18 cellular contexts compared by ENCODE assay signal in genomic region chr12:131035268-131035681, GRCh38.
DNase-seq lines count a peak whose midpoint lies in the region; ATAC-seq, FAIRE-seq and TF ChIP-seq lines count a peak whose summit lies in the region.
"Had no signal": no experiment of that assay in that cellular context is flagged by ENCODE, and none has a peak within 500 bp of the region (broad histone marks: within the 10 kb centered on the region; RNA-seq: fewer than 3 reads in every experiment).

No MANE protein-coding gene starts in this region.

- TF ChIP-seq EP300 in HepG2 (IDR thresholded peaks at IDR 0.05; ENCODE audit: low read depth in 2 of 2, low read length in 2 of 2): no peak
- no peak for TF ChIP-seq EP300 in HepG2 (CRISPR knock-in tag; IDR thresholded peaks at IDR 0.05; ENCODE audit: borderline replicate concordance)

- H3K9ac ChIP-seq in HepG2 (ENCODE audit: insufficient read depth, low read depth, low read length) (no peak overlapping the region), PC-3 (ENCODE audit: low read length) (no peak overlapping the region), mesenchymal stem cell (ENCODE audit: low read length) (no peak overlapping the region)

- no peak for TF ChIP-seq RAD21 in HepG2 (CRISPR knock-in tag; IDR thresholded peaks at IDR 0.05)

- in situ Hi-C loops in HepG2 (cut with HindIII; ENCODE audit: extremely low pct_ligation_motif_present, low pct_unique_long_range_greater_than_20kb): no loop called here

- intact Hi-C loops in HepG2 (cut with micrococcal nuclease; ENCODE audit: unreplicated experiment) (no loop called here), right lobe of liver (cut with DNase I) (no loop called here), PC-3 (cut with micrococcal nuclease) (no loop called here), CD14-positive monocyte (cut with micrococcal nuclease) (no loop called here)

- H2BK12ac ChIP-seq in mesenchymal stem cell (ENCODE audit: low read length in 2 of 2): no peak overlapping the region

- H3K27ac ChIP-seq in HepG2 (ENCODE audit: extremely low read length, insufficient read depth, low read length) (no peak overlapping the region), right lobe of liver (no peak overlapping the region), PC-3 (ENCODE audit: low read length) (no peak overlapping the region), mesenchymal stem cell (ENCODE audit: low read length, poor library complexity, severe bottlenecking) (no peak overlapping the region)
- H3K27ac ChIP-seq: colonic mucosa, esophagus muscularis mucosa, hepatocyte, HL-60 had no signal

- POLR2A ChIA-PET in HepG2 (lab: Yijun Ruan, JAX) (no interaction called here), PC-3 (lab: Charles Lee; ENCODE audit: unreplicated experiment) (no interaction called here)

- H3K79me1 ChIP-seq in mesenchymal stem cell (replicated peaks; ENCODE audit: low read length, poor library complexity, severe bottlenecking): no peaks in the 10 kb centered on the region

- no peak for FAIRE-seq in HepG2 (lab: Jason Lieb, UNC)
- FAIRE-seq: D721Med had no signal

- DNase-seq in HepG2 (ENCODE audit: low spot score) (no peak), right lobe of liver (no peak), PC-3 (no peak), mesenchymal stem cell (no peak), ureter (ENCODE audit: low spot score) (peak; percentile 65), CD14-positive monocyte (ENCODE audit: low spot score) (no peak)
- DNase-seq in activated T-cell treated with anti-CD3 and anti-CD28 coated beads, Interleukin-2, amount 50 U/mL, for 24 hours: no peak
- DNase-seq in activated effector memory CD4-positive, alpha-beta T cell treated with anti-CD3 and anti-CD28 coated beads, Interleukin-2, amount 50 U/mL, for 16 hours: no peak
- DNase-seq: colonic mucosa, Kasumi-1, left cardiac atrium, NCI-H526 treated with DMSO at 0.1 percent for 48 hours, stomach had no signal

- H2AK5ac ChIP-seq in mesenchymal stem cell (ENCODE audit: low read length, severe bottlenecking): no peak overlapping the region

- H3K27ac Mint-ChIP-seq in activated T-cell treated with anti-CD3 and anti-CD28 coated beads, Interleukin-2, amount 50 U/mL, for 24 hours: no peak overlapping the region
- no peak overlapping the region for H3K27ac Mint-ChIP-seq in CD14-positive monocyte
- H3K27ac Mint-ChIP-seq: natural killer cell treated with Interleukin-12 subunit alpha and Interleukin-12 subunit beta and Interleukin-15 and Interleukin-18, amount 100 ng/mL, for 72 hours had no signal

- no peak overlapping the region for H3K14ac ChIP-seq in mesenchymal stem cell (ENCODE audit: low read length in 2 of 2)

- H3K4me2 ChIP-seq in HepG2 (ENCODE audit: low read depth, low read length) (no peak overlapping the region), PC-3 (ENCODE audit: low read length) (no peak overlapping the region), mesenchymal stem cell (ENCODE audit: low read length, poor library complexity, severe bottlenecking) (no peak overlapping the region)
- H3K4me2 ChIP-seq: hepatocyte had no signal

- no peak overlapping the region for H3K4ac ChIP-seq in mesenchymal stem cell (ENCODE audit: low read depth in 1 of 2, low read length in 2 of 2)

- H3K4me3 ChIP-seq in HepG2 (replicated peaks in 1 of 3; ENCODE audit: insufficient read depth in 1 of 3, low read depth in 2 of 3, low read length in 3 of 3): no peak overlapping the region
- H3K4me3 ChIP-seq in right lobe of liver: no peak overlapping the region
- H3K4me3 ChIP-seq in PC-3 (ENCODE audit: low read length): no peak overlapping the region
- H3K4me3 ChIP-seq in mesenchymal stem cell (ENCODE audit: insufficient read depth in 1 of 2, low read depth in 1 of 2, low read length in 2 of 2): no peak overlapping the region
- H3K4me3 ChIP-seq: colonic mucosa, esophagus muscularis mucosa, hepatocyte, stomach had no signal

- H3K9me3 ChIP-seq in HepG2 (ENCODE audit: low read length) (no peaks in the 10 kb centered on the region), right lobe of liver (no peaks in the 10 kb centered on the region), PC-3 (ENCODE audit: low read length) (no peaks in the 10 kb centered on the region), mesenchymal stem cell (ENCODE audit: control insufficient read depth, low read length) (no peaks in the 10 kb centered on the region)
- H3K9me3 ChIP-seq: colonic mucosa, esophagus muscularis mucosa, stomach had no signal

- no peak overlapping the region for H3K23ac ChIP-seq in mesenchymal stem cell (ENCODE audit: low read length in 2 of 2)

- no peak overlapping the region for H2BK120ac ChIP-seq in mesenchymal stem cell (ENCODE audit: low read depth, low read length)

- TF ChIP-seq POLR2A in HepG2 (IDR thresholded peaks at IDR 0.05; ENCODE audit: insufficient read depth in 1 of 2, low read depth in 2 of 2, low read length in 2 of 2) (no peak), right lobe of liver (IDR thresholded peaks at IDR 0.05) (no peak)

- H3K79me2 ChIP-seq in HepG2 (ENCODE audit: insufficient read depth, low read length) (no peaks in the 10 kb centered on the region), PC-3 (ENCODE audit: low read length) (no peaks in the 10 kb centered on the region)
- H3K79me2 ChIP-seq: hepatocyte had no signal

- H3K36me3 ChIP-seq in HepG2 (replicated peaks in 1 of 2; ENCODE audit: control insufficient read depth in 1 of 2, insufficient read depth in 2 of 2, low read length in 2 of 2) (no peaks in the 10 kb centered on the region), right lobe of liver (no peaks in the 10 kb centered on the region), PC-3 (ENCODE audit: low read depth, low read length) (no peaks in the 10 kb centered on the region), mesenchymal stem cell (ENCODE audit: control insufficient read depth in 1 of 2, insufficient read depth in 2 of 2, low read depth in 1 of 2, low read length in 2 of 2) (no peaks in the 10 kb centered on the region)
- H3K36me3 ChIP-seq: colonic mucosa, stomach had no signal

- peaks cover 10% of the 10 kb centered on the region for H3K9me3 Mint-ChIP-seq in activated T-cell treated with anti-CD3 and anti-CD28 coated beads, Interleukin-2, amount 50 U/mL, for 24 hours
- peaks cover 3 to 18% (median 12%) of the 10 kb centered on the region in 7 donors for H3K9me3 Mint-ChIP-seq in CD14-positive monocyte

- no peak for ATAC-seq in HepG2
- ATAC-seq in right lobe of liver: no peak
- ATAC-seq in PC-3: peak; percentile 21

- no peak overlapping the region for H2AFZ ChIP-seq in HepG2 (ENCODE audit: low read length)
- no peak overlapping the region for H2AFZ ChIP-seq in PC-3 (ENCODE audit: low read length)
- no peak overlapping the region for H2AFZ ChIP-seq in mesenchymal stem cell (ENCODE audit: low read depth, low read length)
- H2AFZ ChIP-seq: hepatocyte had no signal

- H4K8ac ChIP-seq in mesenchymal stem cell (ENCODE audit: low read length): no peak overlapping the region

- TF ChIP-seq CTCF in HepG2 (CRISPR knock-in tag; IDR thresholded peaks at IDR 0.05) (no peak), right lobe of liver (IDR thresholded peaks at IDR 0.05) (no peak), PC-3 (conservative IDR thresholded peaks at IDR 0.05; ENCODE audit: low read depth, low read length) (no peak), CD14-positive monocyte (IDR thresholded peaks at IDR 0.05) (no peak)

- BruUV-seq in HepG2 (replicated peaks; lab: Mats Ljungman, UMichigan) (no TSS peak), PC-3 (replicated peaks; lab: Mats Ljungman, UMichigan) (no TSS peak)

- H3F3A ChIP-seq in PC-3 (ENCODE audit: low read length, unreplicated experiment): no peaks in the 10 kb centered on the region

- H3K36me3 Mint-ChIP-seq in activated T-cell treated with anti-CD3 and anti-CD28 coated beads, Interleukin-2, amount 50 U/mL, for 24 hours (ENCODE audit: low read depth): no peaks in the 10 kb centered on the region
- peaks cover 17 to 20% of the 10 kb centered on the region in 2 donors for H3K36me3 Mint-ChIP-seq in CD14-positive monocyte
- H3K36me3 Mint-ChIP-seq: natural killer cell treated with Interleukin-12 subunit alpha and Interleukin-12 subunit beta and Interleukin-15 and Interleukin-18, amount 100 ng/mL, for 72 hours had no signal

- H2BK15ac ChIP-seq in mesenchymal stem cell (ENCODE audit: low read depth, poor library complexity, severe bottlenecking): no peak overlapping the region

- no peak overlapping the region for H3K18ac ChIP-seq in mesenchymal stem cell (ENCODE audit: low read depth in 1 of 2, low read length in 2 of 2)

- H3K4me1 Mint-ChIP-seq in activated T-cell treated with anti-CD3 and anti-CD28 coated beads, Interleukin-2, amount 50 U/mL, for 24 hours (ENCODE audit: low read depth): no peaks in the 10 kb centered on the region
- H3K4me1 Mint-ChIP-seq in CD14-positive monocyte: no peaks in the 10 kb centered on the region

- no peak overlapping the region for H3K4me3 Mint-ChIP-seq in activated T-cell treated with anti-CD3 and anti-CD28 coated beads, Interleukin-2, amount 50 U/mL, for 24 hours
- H3K4me3 Mint-ChIP-seq in CD14-positive monocyte: no peak overlapping the region
- H3K4me3 Mint-ChIP-seq: natural killer cell treated with Interleukin-12 subunit alpha and Interleukin-12 subunit beta and Interleukin-15 and Interleukin-18, amount 100 ng/mL, for 72 hours had no signal

- H2BK5ac ChIP-seq in mesenchymal stem cell (ENCODE audit: low read depth, low read length, poor library complexity, severe bottlenecking): no peak overlapping the region

- H3K4me1 ChIP-seq in HepG2 (ENCODE audit: insufficient read depth, low read length): no peaks in the 10 kb centered on the region
- H3K4me1 ChIP-seq in right lobe of liver: no peaks in the 10 kb centered on the region
- H3K4me1 ChIP-seq in PC-3 (ENCODE audit: insufficient read depth, low read length): no peaks in the 10 kb centered on the region
- H3K4me1 ChIP-seq in mesenchymal stem cell (ENCODE audit: control insufficient read depth, insufficient read depth, low read depth, low read length): no peaks in the 10 kb centered on the region
- H3K4me1 ChIP-seq: colonic mucosa, stomach had no signal

- CTCF ChIA-PET in HepG2 (lab: Yijun Ruan, JAX; ENCODE audit: low intra/inter-chr PET ratio, low total read pairs): no interaction called here
- CTCF ChIA-PET in PC-3 (lab: Charles Lee): no interaction called here

- peak overlapping the region; percentile 21 for H4K91ac ChIP-seq in mesenchymal stem cell (ENCODE audit: low read length)

- peaks cover 6% of the 10 kb centered on the region for H3K27me3 Mint-ChIP-seq in activated T-cell treated with anti-CD3 and anti-CD28 coated beads, Interleukin-2, amount 50 U/mL, for 24 hours
- H3K27me3 Mint-ChIP-seq in CD14-positive monocyte (ENCODE audit: low read depth in 3 of 3): peaks cover 6 to 19% (median 7%) of the 10 kb centered on the region in 3 donors
- H3K27me3 Mint-ChIP-seq: natural killer cell treated with Interleukin-12 subunit alpha and Interleukin-12 subunit beta and Interleukin-15 and Interleukin-18, amount 100 ng/mL, for 72 hours had no signal

- WGBS in HepG2 (ENCODE audit: low lambda C conversion rate): 93% methylated on average over 16 of the region's 16 CpGs
- whole genome bisulfite sequencing in right lobe of liver (ENCODE audit: insufficient coverage, low coverage, low lambda C conversion rate, missing lambda C conversion rate): 100% methylated on average over 2 of the region's 16 CpGs
- 89% methylated on average over 16 of the region's 16 CpGs for WGBS in mesenchymal stem cell

- H3K27me3 ChIP-seq in HepG2 (ENCODE audit: control insufficient read depth in 1 of 2, insufficient read depth in 2 of 2, low read length in 2 of 2): no peaks in the 10 kb centered on the region
- no peaks in the 10 kb centered on the region for H3K27me3 ChIP-seq in right lobe of liver
- H3K27me3 ChIP-seq in PC-3 (ENCODE audit: low read length): peaks cover 50% of the 10 kb centered on the region
- H3K27me3 ChIP-seq in mesenchymal stem cell (ENCODE audit: control insufficient read depth in 1 of 2, insufficient read depth in 1 of 2, low read length in 2 of 2): no peaks in the 10 kb centered on the region
- H3K27me3 ChIP-seq: colonic mucosa, esophagus muscularis mucosa, hepatocyte had no signal

- no peaks in the 10 kb centered on the region for H3K9me2 ChIP-seq in PC-3 (replicated peaks; ENCODE audit: low read length)

- H4K20me1 ChIP-seq in HepG2 (ENCODE audit: insufficient read depth, low read length) (no peaks in the 10 kb centered on the region), PC-3 (ENCODE audit: low read length) (no peaks in the 10 kb centered on the region)
